In the genomic region with DNA sequence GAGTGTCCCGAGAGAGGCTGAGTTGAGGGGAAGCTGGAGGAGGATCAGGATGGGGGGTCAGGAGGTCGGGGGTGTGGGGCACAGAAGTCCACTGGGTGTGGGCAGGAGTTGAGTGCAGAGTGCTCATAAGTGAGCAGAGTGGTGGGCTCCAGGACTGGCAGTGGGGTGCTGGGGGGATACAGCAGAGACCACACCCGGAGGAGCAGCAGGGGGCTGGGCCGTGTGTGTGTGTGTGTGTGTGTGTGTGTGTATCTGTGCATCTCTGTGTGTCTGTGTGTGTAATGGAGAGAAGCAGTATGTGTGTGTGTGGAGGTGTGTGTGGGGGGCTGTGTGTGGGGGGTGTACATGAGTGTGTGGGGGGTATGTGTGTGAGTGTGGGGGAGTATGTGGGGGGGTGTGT, we compare ENCODE assay signal across 21 cellular contexts. TPM values are rescaled to one million over a fixed set of nuclear protein-coding genes. Genes with fewer than 3 reads are reported as not detected.
DNase-seq lines count a peak whose midpoint lies in the region; ATAC-seq and TF ChIP-seq lines count a peak whose summit lies in the region.
"Had no signal": no experiment of that assay in that cellular context is flagged by ENCODE, and none has a peak within 500 bp of the region (broad histone marks: within the 10 kb centered on the region; RNA-seq: fewer than 3 reads in every experiment).

No MANE protein-coding gene starts in this region.

- H3K27me3 Mint-ChIP-seq in activated CD4-positive, alpha-beta T cell treated with anti-CD3 and anti-CD28 coated beads, Interleukin-2, amount 10 ng/mL, durations not matched to agents 24 days and 14 days: peaks cover 10% of the 10 kb centered on the region
- peaks cover 12% of the 10 kb centered on the region for H3K27me3 Mint-ChIP-seq in central memory CD8-positive, alpha-beta T cell

- no peaks in the 10 kb centered on the region for H3K9me3 Mint-ChIP-seq in activated CD4-positive, alpha-beta T cell treated with anti-CD3 and anti-CD28 coated beads, Interleukin-2, amount 10 ng/mL, durations not matched to agents 24 days and 14 days
- no peaks in the 10 kb centered on the region for H3K9me3 Mint-ChIP-seq in central memory CD8-positive, alpha-beta T cell
- H3K9me3 Mint-ChIP-seq: CD8-positive, alpha-beta memory T cell had no signal

- intact Hi-C loops in activated CD4-positive, alpha-beta T cell treated with anti-CD3 and anti-CD28 coated beads, Interleukin-2, amount 10 ng/mL, durations not matched to agents 24 days and 14 days (cut with micrococcal nuclease): no loop called here

- ATAC-seq in central memory CD8-positive, alpha-beta T cell (replicated peaks; ENCODE audit: extremely low read depth, poor library complexity, severe bottlenecking): no peak
- no peak for ATAC-seq in SK-N-SH treated with all-trans-retinoic acid at 6 μM for 48 hours
- ATAC-seq: GM12878 had no signal

- DNase-seq in activated CD4-positive, alpha-beta T cell treated with anti-CD3 and anti-CD28 coated beads, Interleukin-2, amount 10 ng/mL, durations not matched to agents 24 days and 14 days: no peak
- no peak for DNase-seq in activated CD4-positive, alpha-beta T cell treated with anti-CD3 and anti-CD28 coated beads, Interleukin-2, amount 50 U/mL, for 1 hour
- DNase-seq in central memory CD8-positive, alpha-beta T cell (ENCODE audit: low spot score in 2 of 2): no peak
- DNase-seq in NCI-H748 (lab: John Stamatoyannopoulos, UW; ENCODE audit: unreplicated experiment): no peak
- DNase-seq: 8988T; ACHN; BE2C; C1 segment of cervical spinal cord; CD4-positive, alpha-beta memory T cell; CD4-positive, CD25-positive, alpha-beta regulatory T cell; CD8-positive, alpha-beta memory T cell; COR-L47; DMS 273 treated with DMSO at 0.1 percent for 48 hours; DMS153; DMS79; DND-41; EL; GDM1 had no signal

- H3K36me3 Mint-ChIP-seq in activated CD4-positive, alpha-beta T cell treated with anti-CD3 and anti-CD28 coated beads, Interleukin-2, amount 10 ng/mL, durations not matched to agents 24 days and 14 days (ENCODE audit: low read depth): no peaks in the 10 kb centered on the region
- peaks cover 9% of the 10 kb centered on the region for H3K36me3 Mint-ChIP-seq in central memory CD8-positive, alpha-beta T cell (ENCODE audit: insufficient read depth)
- H3K36me3 Mint-ChIP-seq: CD14-positive monocyte; CD4-positive, alpha-beta memory T cell; CD4-positive, CD25-positive, alpha-beta regulatory T cell; CD8-positive, alpha-beta memory T cell had no signal

- peaks cover 6% of the 10 kb centered on the region for H3K4me1 Mint-ChIP-seq in activated CD4-positive, alpha-beta T cell treated with anti-CD3 and anti-CD28 coated beads, Interleukin-2, amount 10 ng/mL, durations not matched to agents 24 days and 14 days
- peaks cover 5% of the 10 kb centered on the region for H3K4me1 Mint-ChIP-seq in central memory CD8-positive, alpha-beta T cell

- H3K27ac Mint-ChIP-seq in activated CD4-positive, alpha-beta T cell treated with anti-CD3 and anti-CD28 coated beads, Interleukin-2, amount 10 ng/mL, durations not matched to agents 24 days and 14 days: peak overlapping the region; percentile 81
- peak overlapping the region; percentile 55 for H3K27ac Mint-ChIP-seq in central memory CD8-positive, alpha-beta T cell (ENCODE audit: low read depth)
- H3K27ac Mint-ChIP-seq: CD14-positive monocyte; CD4-positive, CD25-positive, alpha-beta regulatory T cell; CD8-positive, alpha-beta memory T cell had no signal

- no peak overlapping the region for H3K4me3 Mint-ChIP-seq in activated CD4-positive, alpha-beta T cell treated with anti-CD3 and anti-CD28 coated beads, Interleukin-2, amount 10 ng/mL, durations not matched to agents 24 days and 14 days
- H3K4me3 Mint-ChIP-seq in central memory CD8-positive, alpha-beta T cell: no peak overlapping the region
- H3K4me3 Mint-ChIP-seq: CD14-positive monocyte; CD4-positive, alpha-beta memory T cell; CD8-positive, alpha-beta memory T cell had no signal

TF ChIP-seq in SK-N-SH treated with all-trans-retinoic acid at 6 μM for 48 hours, 23 proteins besides CTCF, POLR2A, EP300 and RAD21:
- no peak for TF ChIP-seq OSR1 (CRISPR knock-in tag; IDR thresholded peaks at IDR 0.05)
- no peak for TF ChIP-seq ZNF565 (CRISPR knock-in tag; conservative IDR thresholded peaks at IDR 0.05; ENCODE audit: low read depth)
- TF ChIP-seq ZC3H10 (CRISPR knock-in tag; IDR thresholded peaks at IDR 0.05): no peak
- TF ChIP-seq, protein P1, sequence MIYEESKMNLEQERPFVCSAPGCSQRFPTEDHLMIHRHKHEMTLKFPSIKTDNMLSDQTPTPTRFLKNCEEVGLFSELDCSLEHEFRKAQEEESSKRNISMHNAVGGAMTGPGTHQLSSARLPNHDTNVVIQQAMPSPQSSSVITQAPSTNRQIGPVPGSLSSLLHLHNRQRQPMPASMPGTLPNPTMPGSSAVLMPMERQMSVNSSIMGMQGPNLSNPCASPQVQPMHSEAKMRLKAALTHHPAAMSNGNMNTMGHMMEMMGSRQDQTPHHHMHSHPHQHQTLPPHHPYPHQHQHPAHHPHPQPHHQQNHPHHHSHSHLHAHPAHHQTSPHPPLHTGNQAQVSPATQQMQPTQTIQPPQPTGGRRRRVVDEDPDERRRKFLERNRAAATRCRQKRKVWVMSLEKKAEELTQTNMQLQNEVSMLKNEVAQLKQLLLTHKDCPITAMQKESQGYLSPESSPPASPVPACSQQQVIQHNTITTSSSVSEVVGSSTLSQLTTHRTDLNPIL (CRISPR knock-in tag; IDR thresholded peaks at IDR 0.05; ENCODE audit: low read depth): no peak
- TF ChIP-seq, protein P2, sequence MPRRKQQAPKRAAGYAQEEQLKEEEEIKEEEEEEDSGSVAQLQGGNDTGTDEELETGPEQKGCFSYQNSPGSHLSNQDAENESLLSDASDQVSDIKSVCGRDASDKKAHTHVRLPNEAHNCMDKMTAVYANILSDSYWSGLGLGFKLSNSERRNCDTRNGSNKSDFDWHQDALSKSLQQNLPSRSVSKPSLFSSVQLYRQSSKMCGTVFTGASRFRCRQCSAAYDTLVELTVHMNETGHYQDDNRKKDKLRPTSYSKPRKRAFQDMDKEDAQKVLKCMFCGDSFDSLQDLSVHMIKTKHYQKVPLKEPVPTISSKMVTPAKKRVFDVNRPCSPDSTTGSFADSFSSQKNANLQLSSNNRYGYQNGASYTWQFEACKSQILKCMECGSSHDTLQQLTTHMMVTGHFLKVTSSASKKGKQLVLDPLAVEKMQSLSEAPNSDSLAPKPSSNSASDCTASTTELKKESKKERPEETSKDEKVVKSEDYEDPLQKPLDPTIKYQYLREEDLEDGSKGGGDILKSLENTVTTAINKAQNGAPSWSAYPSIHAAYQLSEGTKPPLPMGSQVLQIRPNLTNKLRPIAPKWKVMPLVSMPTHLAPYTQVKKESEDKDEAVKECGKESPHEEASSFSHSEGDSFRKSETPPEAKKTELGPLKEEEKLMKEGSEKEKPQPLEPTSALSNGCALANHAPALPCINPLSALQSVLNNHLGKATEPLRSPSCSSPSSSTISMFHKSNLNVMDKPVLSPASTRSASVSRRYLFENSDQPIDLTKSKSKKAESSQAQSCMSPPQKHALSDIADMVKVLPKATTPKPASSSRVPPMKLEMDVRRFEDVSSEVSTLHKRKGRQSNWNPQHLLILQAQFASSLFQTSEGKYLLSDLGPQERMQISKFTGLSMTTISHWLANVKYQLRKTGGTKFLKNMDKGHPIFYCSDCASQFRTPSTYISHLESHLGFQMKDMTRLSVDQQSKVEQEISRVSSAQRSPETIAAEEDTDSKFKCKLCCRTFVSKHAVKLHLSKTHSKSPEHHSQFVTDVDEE (CRISPR knock-in tag; IDR thresholded peaks at IDR 0.05): no peak
- TF ChIP-seq RARB (CRISPR knock-in tag; IDR thresholded peaks at IDR 0.05): no peak
- TF ChIP-seq, protein P3, sequence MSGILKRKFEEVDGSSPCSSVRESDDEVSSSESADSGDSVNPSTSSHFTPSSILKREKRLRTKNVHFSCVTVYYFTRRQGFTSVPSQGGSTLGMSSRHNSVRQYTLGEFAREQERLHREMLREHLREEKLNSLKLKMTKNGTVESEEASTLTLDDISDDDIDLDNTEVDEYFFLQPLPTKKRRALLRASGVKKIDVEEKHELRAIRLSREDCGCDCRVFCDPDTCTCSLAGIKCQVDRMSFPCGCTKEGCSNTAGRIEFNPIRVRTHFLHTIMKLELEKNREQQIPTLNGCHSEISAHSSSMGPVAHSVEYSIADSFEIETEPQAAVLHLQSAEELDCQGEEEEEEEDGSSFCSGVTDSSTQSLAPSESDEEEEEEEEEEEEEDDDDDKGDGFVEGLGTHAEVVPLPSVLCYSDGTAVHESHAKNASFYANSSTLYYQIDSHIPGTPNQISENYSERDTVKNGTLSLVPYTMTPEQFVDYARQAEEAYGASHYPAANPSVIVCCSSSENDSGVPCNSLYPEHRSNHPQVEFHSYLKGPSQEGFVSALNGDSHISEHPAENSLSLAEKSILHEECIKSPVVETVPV (CRISPR knock-in tag; IDR thresholded peaks at IDR 0.05): no peak
- TF ChIP-seq SNAI2 (CRISPR knock-in tag; IDR thresholded peaks at IDR 0.05): no peak
- TF ChIP-seq ISL1 (CRISPR knock-in tag; IDR thresholded peaks at IDR 0.05): no peak
- no peak for TF ChIP-seq BACH2 (CRISPR knock-in tag; IDR thresholded peaks at IDR 0.05; ENCODE audit: borderline replicate concordance)
- no peak for TF ChIP-seq ESRRG (CRISPR knock-in tag; IDR thresholded peaks at IDR 0.05)
- TF ChIP-seq, protein P4, sequence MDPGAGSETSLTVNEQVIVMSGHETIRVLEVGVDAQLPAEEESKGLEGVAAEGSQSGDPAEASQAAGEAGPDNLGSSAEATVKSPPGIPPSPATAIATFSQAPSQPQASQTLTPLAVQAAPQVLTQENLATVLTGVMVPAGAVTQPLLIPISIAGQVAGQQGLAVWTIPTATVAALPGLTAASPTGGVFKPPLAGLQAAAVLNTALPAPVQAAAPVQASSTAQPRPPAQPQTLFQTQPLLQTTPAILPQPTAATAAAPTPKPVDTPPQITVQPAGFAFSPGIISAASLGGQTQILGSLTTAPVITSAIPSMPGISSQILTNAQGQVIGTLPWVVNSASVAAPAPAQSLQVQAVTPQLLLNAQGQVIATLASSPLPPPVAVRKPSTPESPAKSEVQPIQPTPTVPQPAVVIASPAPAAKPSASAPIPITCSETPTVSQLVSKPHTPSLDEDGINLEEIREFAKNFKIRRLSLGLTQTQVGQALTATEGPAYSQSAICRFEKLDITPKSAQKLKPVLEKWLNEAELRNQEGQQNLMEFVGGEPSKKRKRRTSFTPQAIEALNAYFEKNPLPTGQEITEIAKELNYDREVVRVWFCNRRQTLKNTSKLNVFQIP (CRISPR knock-in tag; IDR thresholded peaks at IDR 0.05; ENCODE audit: borderline replicate concordance, low read depth): no peak
- TF ChIP-seq ARNTL (CRISPR knock-in tag; IDR thresholded peaks at IDR 0.05; ENCODE audit: borderline replicate concordance, low read depth): no peak
- no peak for TF ChIP-seq TOX (CRISPR knock-in tag; IDR thresholded peaks at IDR 0.05; ENCODE audit: borderline replicate concordance)
TF ChIP-seq in SK-N-SH treated with all-trans-retinoic acid at 6 μM for 48 hours: peak in this region for 0.

RNA-seq across cellular contexts. Expression of a gene that starts 4.9 kb away (rescaled TPM):
- 8.3 and 9.1 TPM in 2 replicates for total RNA-seq in activated CD4-positive, alpha-beta T cell treated with anti-CD3 and anti-CD28 coated beads, Interleukin-2, amount 10 ng/mL, durations not matched to agents 24 days and 14 days

RNA-seq across cellular contexts. Expression of a gene that starts 17.4 kb away (rescaled TPM):
- total RNA-seq in activated CD4-positive, alpha-beta T cell treated with anti-CD3 and anti-CD28 coated beads, Interleukin-2, amount 10 ng/mL, durations not matched to agents 24 days and 14 days: 9.7 and 11.2 TPM in 2 replicates
